In the genomic region with DNA sequence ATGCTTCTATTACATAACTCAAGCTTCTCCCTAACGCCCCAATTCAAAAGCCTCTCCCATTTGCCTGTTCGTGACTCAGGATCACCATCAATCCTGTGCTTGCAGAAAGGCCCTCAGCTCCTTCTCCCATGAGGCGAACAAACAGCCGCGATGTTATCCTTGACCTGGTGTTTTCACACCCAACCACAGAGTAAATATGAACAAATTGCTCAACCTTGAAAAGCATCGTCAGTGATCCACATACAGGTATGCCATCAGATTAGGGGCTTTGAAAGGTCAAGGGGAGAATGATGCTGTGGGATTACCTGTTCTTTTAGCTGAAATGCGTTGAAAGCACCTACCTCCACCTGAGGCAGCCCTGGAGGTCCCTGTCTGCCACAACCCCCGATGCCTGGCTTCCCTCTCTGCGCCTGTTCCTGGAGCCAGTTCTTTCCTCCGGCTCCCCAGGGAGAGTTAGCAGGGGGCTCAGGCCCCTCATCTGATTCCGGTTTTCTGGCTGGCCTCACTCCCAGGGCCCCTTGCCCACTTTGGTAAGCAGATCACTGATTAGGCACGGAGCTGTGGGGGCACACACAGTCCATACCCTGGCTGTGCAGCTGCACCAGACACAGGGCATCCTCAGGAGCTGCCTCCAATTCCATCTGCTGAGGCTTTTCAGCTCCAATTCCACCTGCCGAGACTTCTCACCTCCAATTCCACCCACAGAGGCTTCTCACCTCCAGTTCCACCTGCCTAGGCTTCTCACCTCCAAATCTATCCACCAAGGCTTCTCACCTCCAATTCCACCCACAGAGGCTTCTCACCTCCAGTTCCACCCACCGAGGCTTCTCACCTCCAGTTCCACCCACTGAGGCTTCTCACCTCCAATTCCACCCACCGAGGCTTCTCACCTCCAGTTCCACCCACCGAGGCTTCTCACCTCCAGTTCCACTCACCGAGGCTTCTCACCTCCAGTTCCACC, we compare ENCODE assay signal across 10 cellular contexts. TPM values are rescaled to one million over a fixed set of nuclear protein-coding genes. Genes with fewer than 3 reads are reported as not detected.
DNase-seq lines count a peak whose midpoint lies in the region; ATAC-seq and TF ChIP-seq lines count a peak whose summit lies in the region.
"Had no signal": no experiment of that assay in that cellular context is flagged by ENCODE, and none has a peak within 500 bp of the region (broad histone marks: within the 10 kb centered on the region; RNA-seq: fewer than 3 reads in every experiment).

No MANE protein-coding gene starts in this region.

- no peak overlapping the region for H3K4me3 Mint-ChIP-seq in activated T-cell treated with anti-CD3 and anti-CD28 coated beads, Interleukin-2, amount 50 U/mL, for 24 hours
- H3K4me3 Mint-ChIP-seq: activated T-helper 1 cell treated with anti-CD3 and anti-CD28 coated beads, Interleukin-12 subunit alpha, Interleukin-12 subunit beta, Interleukin-2, Interleukin-4 antibody, amounts not matched to agents 30 ng/mL and 10 ng/mL and 1 ng/mL, durations not matched to agents 14 hours and 24 hours and 36 hours had no signal

- TF ChIP-seq POLR2A in suprapubic skin (IDR thresholded peaks at IDR 0.05) (no peak), prostate gland (IDR thresholded peaks at IDR 0.05) (no peak)

- H3K36me3 Mint-ChIP-seq in activated T-cell treated with anti-CD3 and anti-CD28 coated beads, Interleukin-2, amount 50 U/mL, for 24 hours (ENCODE audit: low read depth) = no peaks in the 10 kb centered on the region

- peak; percentile 24 for DNase-seq in activated T-cell treated with anti-CD3 and anti-CD28 coated beads, Interleukin-2, amount 50 U/mL, for 24 hours
- DNase-seq in activated T-cell treated with anti-CD3 and anti-CD28 coated beads for 4 hours (no peak), NCI-H69 (lab: John Stamatoyannopoulos, UW) (peak; percentile 35), kidney glomerular epithelial cell (lab: John Stamatoyannopoulos, UW) (peak; percentile 14), suprapubic skin (ENCODE audit: low spot score in 2 of 2) (peak; percentile 30 to 56), prostate gland (ENCODE audit: low spot score) (no peak), germinal center (ENCODE audit: low spot score) (no peak)

- H3K9me3 ChIP-seq in suprapubic skin = no peaks in the 10 kb centered on the region
- no peaks in the 10 kb centered on the region for H3K9me3 ChIP-seq in prostate gland
- H3K9me3 ChIP-seq: breast epithelium had no signal

- peaks cover 9% of the 10 kb centered on the region for H3K27me3 Mint-ChIP-seq in activated T-cell treated with anti-CD3 and anti-CD28 coated beads, Interleukin-2, amount 50 U/mL, for 24 hours

- no peaks in the 10 kb centered on the region for H3K36me3 ChIP-seq in suprapubic skin
- no peaks in the 10 kb centered on the region for H3K36me3 ChIP-seq in prostate gland
- H3K36me3 ChIP-seq: breast epithelium had no signal

- intact Hi-C loops in prostate gland (cut with DNase I) = no loop called here

- H3K4me3 ChIP-seq in suprapubic skin = no peak overlapping the region
- no peak overlapping the region for H3K4me3 ChIP-seq in prostate gland
- H3K4me3 ChIP-seq: breast epithelium had no signal

- H3K4me1 ChIP-seq in suprapubic skin (no peaks in the 10 kb centered on the region), prostate gland (replicated peaks) (no peaks in the 10 kb centered on the region)
- H3K4me1 ChIP-seq: breast epithelium had no signal

- WGBS in suprapubic skin = 87% methylated on average over 17 of the region's 17 CpGs
- 72% methylated on average over 17 of the region's 17 CpGs for WGBS in prostate gland

- TF ChIP-seq CTCF in suprapubic skin (IDR thresholded peaks at IDR 0.05) (no peak), prostate gland (IDR thresholded peaks at IDR 0.05) (no peak)

- H3K4me1 Mint-ChIP-seq in activated T-cell treated with anti-CD3 and anti-CD28 coated beads, Interleukin-2, amount 50 U/mL, for 24 hours (ENCODE audit: low read depth) = peaks cover 26% of the 10 kb centered on the region

- no peak for TF ChIP-seq EP300 in suprapubic skin (IDR thresholded peaks at IDR 0.05)

- no peaks in the 10 kb centered on the region for H3K9me3 Mint-ChIP-seq in activated T-cell treated with anti-CD3 and anti-CD28 coated beads, Interleukin-2, amount 50 U/mL, for 24 hours
- H3K9me3 Mint-ChIP-seq: activated T-helper 1 cell treated with anti-CD3 and anti-CD28 coated beads, Interleukin-12 subunit alpha, Interleukin-12 subunit beta, Interleukin-2, Interleukin-4 antibody, amounts not matched to agents 30 ng/mL and 10 ng/mL and 1 ng/mL, durations not matched to agents 14 hours and 24 hours and 36 hours had no signal

- H3K27ac ChIP-seq in suprapubic skin (no peak overlapping the region), prostate gland (no peak overlapping the region)
- H3K27ac ChIP-seq: breast epithelium had no signal

- peaks cover 15% of the 10 kb centered on the region for H3K27me3 ChIP-seq in suprapubic skin
- H3K27me3 ChIP-seq in prostate gland (replicated peaks; ENCODE audit: insufficient read depth) = no peaks in the 10 kb centered on the region
- H3K27me3 ChIP-seq: breast epithelium had no signal

- ATAC-seq in GM21786 (IDR thresholded peaks at IDR 0.05; ENCODE audit: unreplicated experiment) = no peak

- H3K27ac Mint-ChIP-seq in activated T-cell treated with anti-CD3 and anti-CD28 coated beads, Interleukin-2, amount 50 U/mL, for 24 hours = no peak overlapping the region

RNA-seq across cellular contexts. Expression of a gene that starts 39.3 kb away (rescaled TPM):
- 10 to 100 TPM; 16.5 to 76.6 (median 40.8) TPM for total RNA-seq in suprapubic skin
- total RNA-seq in prostate gland = 100 to 1,000 TPM; 147 to 261 TPM

Comparison
In these comparisons a context has a peak if more than half of its experiments do, and no peak if none do; other contexts are left out.
1. DNase-seq: peak in activated T-cell treated with anti-CD3 and anti-CD28 coated beads, Interleukin-2, amount 50 U/mL, for 24 hours (single experiment), NCI-H69 (single experiment), kidney glomerular epithelial cell (single experiment) and suprapubic skin (2 of 2); none in activated T-cell treated with anti-CD3 and anti-CD28 coated beads for 4 hours (single experiment), prostate gland (single experiment) and germinal center (single experiment).